In genomic region chr6:5261545-5262109, GRCh38 we compare ENCODE assay signal across 8 cellular contexts. TPM values are rescaled to one million over a fixed set of nuclear protein-coding genes. Genes with fewer than 3 reads are reported as not detected.
A peak's percentile ranks its signal among the peaks of the same experiment; 100 is the strongest.
DNase-seq lines count a peak whose midpoint lies in the region; ATAC-seq and TF ChIP-seq lines count a peak whose summit lies in the region.

No MANE protein-coding gene starts in this region.

- peaks cover 11% of the 10 kb centered on the region for H3K4me1 ChIP-seq in SJSA1 (replicated peaks)

- H3K27ac ChIP-seq in SJSA1: peak overlapping the region; percentile 97

- TF ChIP-seq CTCF in fibroblast of villous mesenchyme (IDR thresholded peaks at IDR 0.05; ENCODE audit: insufficient read depth, low read depth, low read length): no peak

- H3K36me3 ChIP-seq in SJSA1: peaks cover 4% of the 10 kb centered on the region; the same call in 1 of the 2 replicates

- H3K27me3 ChIP-seq in SJSA1 (replicated peaks): no peaks in the 10 kb centered on the region

- H3K4me3 ChIP-seq in SJSA1: peak overlapping the region; percentile 65
- peak overlapping the region; percentile 92 for H3K4me3 ChIP-seq in fibroblast of villous mesenchyme (ENCODE audit: low read depth, low read length)
- H3K4me3 ChIP-seq in skeletal muscle cell (ENCODE audit: low read depth, low read length): peak overlapping the region; percentile 80

- no peak for ATAC-seq in HG03460 (IDR thresholded peaks at IDR 0.05; ENCODE audit: unreplicated experiment)

- H3K9me3 ChIP-seq in SJSA1 (replicated peaks): no peaks in the 10 kb centered on the region; the same call in 1 of the 2 replicates

- DNase-seq in NCI-H2029 treated with DMSO at 0.1 percent for 48 hours (lab: John Stamatoyannopoulos, UW) (peak; percentile 46), NCI-H2029 (lab: John Stamatoyannopoulos, UW) (no peak), SJSA1 (ENCODE audit: low read depth in 1 of 2, low spot score in 2 of 2) (no peak), fibroblast of villous mesenchyme (ENCODE audit: low read depth) (no peak), skeletal muscle cell (ENCODE audit: low read depth) (no peak), 8988T (no peak)
- DNase-seq in effector CD4-positive, alpha-beta T cell: no peak

RNA-seq across cellular contexts. Expression of gene FARS2, which starts 0.3 kb away (rescaled TPM):
- 6.8 and 13.3 TPM in 2 replicates for total RNA-seq in SJSA1 (2014; rRNA removed; shearing (Covaris generic))
- total RNA-seq in fibroblast of villous mesenchyme: 23.2 and 29.8 TPM in 2 replicates

RNA-seq across cellular contexts. Expression of gene LYRM4, which starts 0.9 kb away (rescaled TPM):
- total RNA-seq in SJSA1 (2014; rRNA removed; shearing (Covaris generic)): 21.2 and 23.0 TPM in 2 replicates
- 9.0 and 13.4 TPM in 2 replicates for total RNA-seq in fibroblast of villous mesenchyme
